Comparison of ENCODE assay signal across 1 cellular context in genomic region chr2:234376229-234376628, GRCh38.
A peak's percentile ranks its signal among the peaks of the same experiment; 100 is the strongest.
TF ChIP-seq lines count a peak whose summit lies in the region.

No MANE protein-coding gene starts in this region.

TF ChIP-seq in K562, 482 proteins besides CTCF, POLR2A, EP300 and RAD21:
- TF ChIP-seq GABPA (tag; conservative IDR thresholded peaks at IDR 0.05; ENCODE audit: low read depth) (peak; percentile 51; the same call in 1 of the 2 replicates), IFI16 (CRISPR knock-in tag; IDR thresholded peaks at IDR 0.05) (no peak), ZNF583 (CRISPR knock-in tag; IDR thresholded peaks at IDR 0.05) (no peak)
TF ChIP-seq in K562: peak in this region for 1.
